Comparison of ENCODE assay signal across 8 cellular contexts in the genomic region with DNA sequence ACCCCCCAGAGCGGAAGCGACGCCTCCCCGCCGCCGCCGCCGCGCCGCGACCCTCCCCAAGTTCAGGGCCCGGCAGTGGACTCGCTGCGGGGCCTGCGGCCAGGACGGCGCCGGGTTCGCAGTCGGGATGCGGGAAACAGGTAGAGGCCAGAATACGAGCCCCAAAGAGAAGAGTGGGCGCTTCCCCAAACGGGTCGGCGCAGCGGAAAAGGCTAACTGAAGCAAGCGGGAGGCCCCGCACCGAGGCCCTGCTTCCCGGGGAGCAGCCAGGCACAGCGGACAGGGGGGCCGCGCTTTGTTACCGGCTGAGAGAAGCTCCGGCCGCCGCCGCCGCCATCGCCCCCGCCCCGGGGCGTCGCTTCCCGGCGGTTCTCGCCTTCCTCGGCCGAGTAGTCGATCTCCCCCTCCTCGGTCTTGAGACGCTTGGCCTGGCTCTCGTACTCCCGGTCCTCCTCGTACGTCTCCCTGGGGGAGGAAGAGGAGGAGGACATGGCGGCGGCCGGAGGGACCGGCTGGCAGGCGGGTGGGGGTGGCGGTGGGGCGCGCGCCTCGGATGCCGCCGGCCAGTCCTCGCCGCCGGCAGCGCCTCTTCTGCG. TPM values are rescaled to one million over a fixed set of nuclear protein-coding genes. Genes with fewer than 3 reads are reported as not detected.
DNase-seq lines count a peak whose midpoint lies in the region; ATAC-seq lines count a peak whose summit lies in the region.

No MANE protein-coding gene starts in this region.

- H3K4me1 ChIP-seq in SJSA1 (replicated peaks), result peaks cover 22% of the 10 kb centered on the region

- peak; percentile 6 for ATAC-seq in GM18517 (IDR thresholded peaks at IDR 0.05; ENCODE audit: unreplicated experiment)
- ATAC-seq in HG02884 (IDR thresholded peaks at IDR 0.05; ENCODE audit: unreplicated experiment), result peak; percentile 8
- no peak for ATAC-seq in sciatic nerve
- no peak for ATAC-seq in HG03378 (IDR thresholded peaks at IDR 0.05; ENCODE audit: unreplicated experiment)

- peak overlapping the region; percentile 71 for H3K4me3 ChIP-seq in SJSA1

- H3K27me3 ChIP-seq in SJSA1 (replicated peaks), result no peaks in the 10 kb centered on the region

- H3K36me3 ChIP-seq in SJSA1, result peaks cover 12% of the 10 kb centered on the region

- DNase-seq in SJSA1 (ENCODE audit: low read depth in 1 of 2, low spot score in 2 of 2), result peak; percentile 49 to 65
- peak; percentile 55 to 62 for DNase-seq in hippocampal formation (lab: John Stamatoyannopoulos, UW)
- peak; percentile 76 for DNase-seq in sciatic nerve (ENCODE audit: low spot score)
- DNase-seq in SKM-1 (lab: John Stamatoyannopoulos, UW; ENCODE audit: unreplicated experiment), result no peak

- intact Hi-C loops in sciatic nerve (cut with DNase I), result no loop called here

- H3K27ac ChIP-seq in SJSA1 (peak overlapping the region; percentile 71), angular gyrus (ENCODE audit: low read depth, low read length) (peak overlapping the region; percentile 94)

- H3K9me3 ChIP-seq in SJSA1 (replicated peaks), result no peaks in the 10 kb centered on the region

RNA-seq across cellular contexts. Expression of a gene that starts 0.5 kb away (rescaled TPM):
- total RNA-seq in SJSA1 (2014; rRNA removed; shearing (Covaris generic)), result 36.3 and 46.6 TPM in 2 replicates
- 50.2 TPM for total RNA-seq in sciatic nerve

Comparison
In these comparisons a context has a peak if more than half of its experiments do, and no peak if none do; other contexts are left out.
1. ATAC-seq: peak in GM18517 (single experiment) and HG02884 (single experiment); none in sciatic nerve (single experiment) and HG03378 (single experiment).